Comparison of ENCODE assay signal across 8 cellular contexts in genomic region chr2:84971799-84972790, GRCh38. TPM values are rescaled to one million over a fixed set of nuclear protein-coding genes. Genes with fewer than 3 reads are reported as not detected.
A peak's percentile ranks its signal among the peaks of the same experiment; 100 is the strongest.
DNase-seq lines count a peak whose midpoint lies in the region; ATAC-seq and TF ChIP-seq lines count a peak whose summit lies in the region.

No MANE protein-coding gene starts in this region.

- peaks cover 30 to 43% (median 42%) of the 10 kb centered on the region in 3 donors for H3K4me1 Mint-ChIP-seq in IgD-negative memory B cell

- H3K9me3 Mint-ChIP-seq in IgD-negative memory B cell: peaks cover 0 to 2% (median 0%) of the 10 kb centered on the region in 3 donors

- peaks cover 2% of the 10 kb centered on the region for H3K36me3 Mint-ChIP-seq in IgD-negative memory B cell

- peak overlapping the region; percentile 79 to 98 (median 94) for H3K4me3 Mint-ChIP-seq in IgD-negative memory B cell

- DNase-seq in DMS53 (lab: John Stamatoyannopoulos, UW): peak; percentile 87
- peak; percentile 24 to 56 (median 40) for DNase-seq in activated CD4-positive, CD25-positive, alpha-beta regulatory T cell (lab: John Stamatoyannopoulos, UW)
- peak; percentile 45 to 48 for DNase-seq in cardiac fibroblast (ENCODE audit: low read depth in 2 of 2)
- DNase-seq in left colon: peak; percentile 28 to 71
- peak; percentile 47 for DNase-seq in stimulated activated CD4-positive, alpha-beta T cell treated with anti-CD3 and anti-CD28 coated beads, Interleukin-2, amount 100 ng/mL, for 4 hours (ENCODE audit: low read depth)
- no peak for DNase-seq in NCI-H526 treated with DMSO at 0.1 percent for 48 hours (lab: John Stamatoyannopoulos, UW)

- peak overlapping the region; percentile 67 to 82 for H3K4me3 ChIP-seq in cardiac fibroblast (replicated peaks in 1 of 2; ENCODE audit: low read depth in 2 of 2, low read length in 2 of 2)

- ATAC-seq in GM21515 (IDR thresholded peaks at IDR 0.05; ENCODE audit: unreplicated experiment) (peak; percentile 29), left colon (peak; percentile 29)

- intact Hi-C loops in left colon (cut with DNase I, micrococcal nuclease): no loop called here

- H3K27ac Mint-ChIP-seq in IgD-negative memory B cell: peak overlapping the region; percentile 79 to 98 (median 89)

- no peak for TF ChIP-seq CTCF in cardiac fibroblast (IDR thresholded peaks at IDR 0.05; ENCODE audit: low read depth, low read length)

- no peaks in the 10 kb centered on the region for H3K27me3 Mint-ChIP-seq in IgD-negative memory B cell

RNA-seq across cellular contexts. Expression of gene KCMF1, which starts 1.1 kb away (rescaled TPM):
- 17.6 TPM for polyA plus RNA-seq in IgD-negative memory B cell
- 100 to 1,000 TPM in 1 of 2 donors, 10 to 100 TPM in 1; 67.6 to 101 TPM for total RNA-seq in left colon
